In genomic region chr18:47929681-47930085, GRCh38 we compare ENCODE assay signal across 8 cellular contexts. TPM values are rescaled to one million over a fixed set of nuclear protein-coding genes. Genes with fewer than 3 reads are reported as not detected.
DNase-seq lines count a peak whose midpoint lies in the region; ATAC-seq, FAIRE-seq and TF ChIP-seq lines count a peak whose summit lies in the region.

No MANE protein-coding gene starts in this region.

- peak overlapping the region; percentile 95 for H3K4me2 ChIP-seq in A549
- H3K4me2 ChIP-seq in osteoblast (ENCODE audit: insufficient read depth, low read length): peak overlapping the region; percentile 86

- peaks cover 3% of the 10 kb centered on the region for H3K36me3 Mint-ChIP-seq in T-cell

- TF ChIP-seq EP300 in A549 (IDR thresholded peaks at IDR 0.05): no peak

- DNase-seq in A549 (ENCODE audit: low read depth in 1 of 2, low spot score in 1 of 2): no peak
- DNase-seq in GM12892 (ENCODE audit: insufficient read length): no peak
- DNase-seq in T-cell: peak in 7 of 34 experiments; percentile 2 to 16 (median 5)
- peak; percentile 60 for DNase-seq in fibroblast of mammary gland (ENCODE audit: low read depth)
- no peak for DNase-seq in osteoblast (ENCODE audit: insufficient read length, low spot score, missing footprints)
- no peak for DNase-seq in cerebellum (ENCODE audit: low spot score)
- DNase-seq in mesenteric fat pad (ENCODE audit: low spot score): no peak
- no peak for DNase-seq in NCI-H1930 (lab: John Stamatoyannopoulos, UW)

- TF ChIP-seq CTCF in A549 (IDR thresholded peaks at IDR 0.05) (no peak), fibroblast of mammary gland (conservative IDR thresholded peaks at IDR 0.05; ENCODE audit: control insufficient read depth, insufficient read depth, low read depth, low read length) (no peak), osteoblast (IDR thresholded peaks at IDR 0.05; ENCODE audit: extremely low read depth, low read depth, low read length) (no peak)

- peak overlapping the region; percentile 89 for H2AFZ ChIP-seq in osteoblast (ENCODE audit: low read length)

- FAIRE-seq in A549 (lab: Jason Lieb, UNC) (no peak), GM12892 (lab: Jason Lieb, UNC) (peak; percentile 73)

- no peaks in the 10 kb centered on the region for H3K36me3 ChIP-seq in osteoblast (ENCODE audit: insufficient read depth, low read length)

- CTCF ChIA-PET in A549 (lab: Yijun Ruan, JAX) (interaction anchor here (1.9 to 2.1 kb wide), 2 partner anchors 73 to 78 kb away, joined by 9 to 13 read pairs; no protein-coding TSS in a partner anchor), T-cell (lab: Charles Lee) (no interaction called here)

- H4K20me1 ChIP-seq in osteoblast (ENCODE audit: insufficient read depth, low read length): peaks cover 25% of the 10 kb centered on the region

- H3K27ac ChIP-seq in A549 (peak overlapping the region; percentile 98 to 100), osteoblast (ENCODE audit: low read depth, low read length) (peak overlapping the region; percentile 83)

- peaks cover 10% of the 10 kb centered on the region for H3K27me3 ChIP-seq in osteoblast (ENCODE audit: insufficient read depth, low read length)

- peak overlapping the region; percentile 87 to 90 (median 87) for H3K4me3 Mint-ChIP-seq in T-cell

- peak overlapping the region; percentile 87 to 88 for H3K27ac Mint-ChIP-seq in T-cell

- peaks cover 55% of the 10 kb centered on the region for H3K79me2 ChIP-seq in osteoblast (ENCODE audit: insufficient read depth, low read length)

- H3K4me1 Mint-ChIP-seq in T-cell: peaks cover 55 to 61% (median 57%) of the 10 kb centered on the region in 3 donors

- TF ChIP-seq RAD21 in A549 (conservative IDR thresholded peaks at IDR 0.05 in 1 of 2, IDR thresholded peaks at IDR 0.05 in 1 of 2): no peak

- H3K9me3 ChIP-seq in A549 (no peaks in the 10 kb centered on the region), osteoblast (ENCODE audit: low read depth, low read length) (no peaks in the 10 kb centered on the region)

- H3K4me1 ChIP-seq in A549 (peaks cover 49% of the 10 kb centered on the region), osteoblast (ENCODE audit: insufficient read depth, low read length) (peaks cover 18% of the 10 kb centered on the region)

- no peaks in the 10 kb centered on the region for H3K9me3 Mint-ChIP-seq in T-cell

- TF ChIP-seq POLR2A in A549 (IDR thresholded peaks at IDR 0.05; ENCODE audit: low read length): no peak
- TF ChIP-seq POLR2A in GM12892 (IDR thresholded peaks at IDR 0.05; ENCODE audit: low read depth, low read length): no peak

- no peak; a peak in 1 of 6 replicates for ATAC-seq in A549
- ATAC-seq in T-cell (replicated peaks in 1 of 4): no peak

- peak overlapping the region; percentile 87 for H3K4me3 ChIP-seq in A549
- peak overlapping the region; percentile 59 for H3K4me3 ChIP-seq in fibroblast of mammary gland (ENCODE audit: control insufficient read depth, low read depth, low read length)
- H3K4me3 ChIP-seq in osteoblast (ENCODE audit: insufficient read depth, low read length): peak overlapping the region; percentile 91

- no peaks in the 10 kb centered on the region for H3K27me3 Mint-ChIP-seq in T-cell

- POLR2A ChIA-PET in A549 (lab: Yijun Ruan, JAX): interaction anchor here (0.7 to 2.3 kb wide), 8 partner anchors 9 to 94 kb away, joined by 3 to 46 read pairs (median 6); no protein-coding TSS in a partner anchor
- POLR2A ChIA-PET in T-cell (lab: Charles Lee): interaction anchor here (0.6 to 1.4 kb wide), 3 partner anchors 29 to 45 kb away, joined by 3 to 4 read pairs (median 4); no protein-coding TSS in a partner anchor

- under 1% methylated on average over 10 of the region's 10 CpGs for WGBS in A549 (ENCODE audit: missing lambda C conversion rate)

TF ChIP-seq in A549, 52 proteins besides CTCF, POLR2A, EP300 and RAD21:
- TF ChIP-seq, protein P1, sequence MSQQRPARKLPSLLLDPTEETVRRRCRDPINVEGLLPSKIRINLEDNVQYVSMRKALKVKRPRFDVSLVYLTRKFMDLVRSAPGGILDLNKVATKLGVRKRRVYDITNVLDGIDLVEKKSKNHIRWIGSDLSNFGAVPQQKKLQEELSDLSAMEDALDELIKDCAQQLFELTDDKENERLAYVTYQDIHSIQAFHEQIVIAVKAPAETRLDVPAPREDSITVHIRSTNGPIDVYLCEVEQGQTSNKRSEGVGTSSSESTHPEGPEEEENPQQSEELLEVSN (IDR thresholded peaks at IDR 0.05; ENCODE audit: borderline replicate concordance, low read depth): no peak

RNA-seq across cellular contexts. Expression of gene SMAD2, which starts 0.8 kb away (rescaled TPM):
- polyA plus RNA-seq in A549 (2011; rRNA removed) (217 and 229 TPM in 2 replicates), A549 (2017; fragmentation: RNase III; extraction: RNeasy Plus Mini Kit Qiagen cat#74134 plus additional on column Dnase treatment) (121 to 133 TPM (median 131 TPM) in 3 replicates)
- 42.4 TPM in 2 replicates for polyA plus RNA-seq in A549 (2012; cell fraction: cytosol; rRNA removed)
- 17.1 and 25.1 TPM in 2 replicates for polyA plus RNA-seq in A549 (2012; cell fraction: nucleus; rRNA removed)
- 204 and 226 TPM in 2 replicates for polyA minus RNA-seq in A549 (2011; rRNA and poly(A)+ RNA removed)
- polyA plus RNA-seq in GM12892 (2012; ENCODE audit: missing spikeins): 84.0 TPM
- total RNA-seq in T-cell (100 to 1,000 TPM; 110 to 129 (median 115) TPM), osteoblast (43.9 and 44.9 TPM in 2 replicates), cerebellum (65.2 TPM), mesenteric fat pad (130 TPM)
